Comparison of ENCODE assay signal across 18 cellular contexts in the genomic region with DNA sequence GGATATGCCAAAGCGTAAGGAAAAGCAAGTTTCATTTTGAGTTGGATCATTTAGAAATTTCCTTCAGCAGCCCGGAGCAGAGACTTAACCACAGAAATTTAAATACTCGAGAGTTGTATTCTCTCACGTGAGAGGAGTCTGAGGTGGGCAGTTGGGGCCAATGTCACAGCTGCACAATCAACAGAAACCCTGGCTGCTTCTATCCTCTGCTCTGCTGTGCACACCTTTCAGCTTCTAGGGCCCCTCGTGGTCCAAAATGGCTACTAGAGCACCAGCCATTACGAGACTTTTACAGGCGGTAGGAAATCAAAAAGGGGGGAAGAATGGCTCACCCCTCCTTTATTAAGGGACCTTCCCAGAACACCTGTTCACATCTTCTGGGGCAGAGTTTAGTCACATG.
"Had no signal": no experiment of that assay in that cellular context is flagged by ENCODE, and none has a peak within 500 bp of the region (broad histone marks: within the 10 kb centered on the region; RNA-seq: fewer than 3 reads in every experiment).

No MANE protein-coding gene starts in this region.

- H3K27ac ChIP-seq: lower lobe of right lung, ovary, psoas muscle, sigmoid colon, thoracic aorta, tibial nerve, upper lobe of left lung had no signal

- H3K4me1 ChIP-seq: lower lobe of right lung, psoas muscle, sigmoid colon, tibial nerve, upper lobe of left lung had no signal

- H3K27ac Mint-ChIP-seq: memory B cell; stimulated activated naive CD8-positive, alpha-beta T cell treated with anti-CD3 and anti-CD28 coated beads, Interleukin-15, Interleukin-2, amounts not matched to agents 100 ng/mL and 50 ng/mL, for 24 hours had no signal

- H3K27me3 ChIP-seq: ovary, tibial nerve, upper lobe of left lung had no signal

- H3K4me3 ChIP-seq: lower lobe of right lung, ovary, psoas muscle, sigmoid colon, thoracic aorta, tibial nerve, upper lobe of left lung had no signal

- H3K36me3 ChIP-seq: lower lobe of right lung, ovary, sigmoid colon, thoracic aorta, upper lobe of left lung had no signal

- H3K9me3 ChIP-seq: ovary, psoas muscle, sigmoid colon, thoracic aorta had no signal

- ATAC-seq: left ventricle myocardium superior, lower lobe of right lung, psoas muscle, right cardiac atrium had no signal

- DNase-seq: cortex of kidney; hypothalamus; immature natural killer cell; left ventricle myocardium superior; lower lobe of right lung; natural killer cell; occipital lobe; ovary; psoas muscle; right cardiac atrium; sigmoid colon; stimulated activated CD4-positive, alpha-beta T cell treated with anti-CD3 and anti-CD28 coated beads, Interleukin-4, amount 100 ng/mL, for 4 hours; upper lobe of left lung had no signal

- H3K9me3 Mint-ChIP-seq: immature natural killer cell; stimulated activated naive CD8-positive, alpha-beta T cell treated with anti-CD3 and anti-CD28 coated beads, Interleukin-15, Interleukin-2, amounts not matched to agents 100 ng/mL and 50 ng/mL, for 24 hours had no signal

- H3K4me3 Mint-ChIP-seq: memory B cell; stimulated activated memory B cell treated with anti-CD40 and anti-IgM and Interleukin-4, amounts not matched to agents 10 μg/mL and 1 μg/mL and 100 μg/mL, for 72 hours; stimulated activated naive CD8-positive, alpha-beta T cell treated with anti-CD3 and anti-CD28 coated beads, Interleukin-15, Interleukin-2, amounts not matched to agents 100 ng/mL and 50 ng/mL, for 24 hours had no signal

- H3K36me3 Mint-ChIP-seq: immature natural killer cell; memory B cell; natural killer cell; stimulated activated memory B cell treated with anti-CD40 and anti-IgM and Interleukin-4, amounts not matched to agents 10 μg/mL and 1 μg/mL and 100 μg/mL, for 72 hours had no signal
